Comparison of ENCODE assay signal across 9 cellular contexts in the genomic region with DNA sequence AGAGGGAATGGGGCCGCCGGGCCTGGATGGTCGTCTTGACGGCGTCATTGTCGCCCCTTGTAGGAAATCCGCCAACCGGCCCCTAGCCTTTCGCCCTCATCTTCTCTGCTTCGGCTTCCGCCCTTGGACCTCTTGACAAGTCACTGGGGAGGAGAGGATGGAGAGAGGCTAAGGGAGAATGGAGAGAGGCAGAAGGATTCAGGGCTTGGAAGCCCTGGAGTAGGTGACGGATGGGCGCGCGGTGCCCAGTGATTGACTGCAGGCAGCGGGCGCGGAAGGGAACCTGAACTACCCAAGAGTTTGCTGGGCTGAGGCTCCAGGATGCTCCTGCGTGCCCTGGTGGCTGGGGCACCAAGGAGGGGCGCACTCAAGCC. TPM values are rescaled to one million over a fixed set of nuclear protein-coding genes. Genes with fewer than 3 reads are reported as not detected.
DNase-seq lines count a peak whose midpoint lies in the region; ATAC-seq and TF ChIP-seq lines count a peak whose summit lies in the region.
"Had no signal": no experiment of that assay in that cellular context is flagged by ENCODE, and none has a peak within 500 bp of the region (broad histone marks: within the 10 kb centered on the region; RNA-seq: fewer than 3 reads in every experiment).

No MANE protein-coding gene starts in this region.

- H3K9me3 Mint-ChIP-seq in glutamatergic neuron (ENCODE audit: unreplicated experiment): peaks cover 13% of the 10 kb centered on the region
- peaks cover 7% of the 10 kb centered on the region for H3K9me3 Mint-ChIP-seq in progenitor cell of endocrine pancreas (ENCODE audit: low read depth)

- peak; percentile 50 for DNase-seq in ELR (ENCODE audit: low read depth)
- DNase-seq in NCI-H526 (lab: John Stamatoyannopoulos, UW): peak; percentile 59 to 73
- DNase-seq in glutamatergic neuron: no peak
- DNase-seq in progenitor cell of endocrine pancreas (ENCODE audit: low spot score, unreplicated experiment): no peak
- DNase-seq in kidney tubule cell (ENCODE audit: low spot score): no peak
- DNase-seq: midbrain had no signal

- H3K27ac Mint-ChIP-seq in glutamatergic neuron (ENCODE audit: unreplicated experiment): peak overlapping the region; percentile 12
- H3K27ac Mint-ChIP-seq in progenitor cell of endocrine pancreas: no peak overlapping the region

- H3K4me1 Mint-ChIP-seq in glutamatergic neuron (ENCODE audit: low read depth, unreplicated experiment) (peaks cover 10% of the 10 kb centered on the region), progenitor cell of endocrine pancreas (ENCODE audit: low read depth) (peaks cover 6% of the 10 kb centered on the region)

- H3K36me3 Mint-ChIP-seq in glutamatergic neuron (ENCODE audit: unreplicated experiment) (peaks cover 5% of the 10 kb centered on the region), progenitor cell of endocrine pancreas (ENCODE audit: insufficient read depth) (no peaks in the 10 kb centered on the region)

- H3K27me3 Mint-ChIP-seq in glutamatergic neuron (ENCODE audit: unreplicated experiment) (peaks cover 19% of the 10 kb centered on the region), progenitor cell of endocrine pancreas (peaks cover 74% of the 10 kb centered on the region)

- no peak for ATAC-seq in GM21529 (IDR thresholded peaks at IDR 0.05; ENCODE audit: unreplicated experiment)
- ATAC-seq in HG02840 (IDR thresholded peaks at IDR 0.05; ENCODE audit: low FRiP score, unreplicated experiment): no peak
- no peak for ATAC-seq in HG03442 (IDR thresholded peaks at IDR 0.05; ENCODE audit: unreplicated experiment)

- peak overlapping the region; percentile 93 for H3K4me3 Mint-ChIP-seq in glutamatergic neuron (ENCODE audit: unreplicated experiment)
- H3K4me3 Mint-ChIP-seq in progenitor cell of endocrine pancreas (ENCODE audit: low read depth): peak overlapping the region; percentile 49

- TF ChIP-seq CTCF in glutamatergic neuron (IDR thresholded peaks at IDR 0.05; ENCODE audit: partially characterized antibody, unreplicated experiment) (no peak), progenitor cell of endocrine pancreas (IDR thresholded peaks at IDR 0.05; ENCODE audit: unreplicated experiment) (no peak)

RNA-seq across cellular contexts. Expression of gene PDE4B, which starts 0.7 kb away (rescaled TPM):
- total RNA-seq in glutamatergic neuron (ENCODE audit: unreplicated experiment) (7.2 TPM), progenitor cell of endocrine pancreas (0.29 and 0.42 TPM in 2 replicates)

Comparison
In these comparisons a context has a peak if more than half of its experiments do, and no peak if none do; other contexts are left out.
1. DNase-seq: peak in ELR (single experiment) and NCI-H526 (2 of 2); none in glutamatergic neuron (single experiment), progenitor cell of endocrine pancreas (single experiment) and kidney tubule cell (single experiment).